In genomic region chr15:43509923-43510229, GRCh38 we compare ENCODE assay signal across 1 cellular context.
TF ChIP-seq lines count a peak whose summit lies in the region.

No MANE protein-coding gene starts in this region.

TF ChIP-seq in K562, 482 proteins besides CTCF, POLR2A, EP300 and RAD21 (continued from another document and continues in another):
- no peak for TF ChIP-seq CREB5 (CRISPR knock-in tag; IDR thresholded peaks at IDR 0.05)
- no peak for TF ChIP-seq ZNF740 (CRISPR knock-in tag; IDR thresholded peaks at IDR 0.05)
- TF ChIP-seq ZNF740 (tag; IDR thresholded peaks at IDR 0.05) = 0 out of 4 replicates have a peak, but pooled peaks of 1 of the 2 experiments have one; percentile 24
- no peak for TF ChIP-seq THRB (CRISPR knock-in tag; conservative IDR thresholded peaks at IDR 0.05)
- TF ChIP-seq PHF21A (IDR thresholded peaks at IDR 0.05; ENCODE audit: borderline replicate concordance, low read depth) = no peak
- TF ChIP-seq AFF1 (IDR thresholded peaks at IDR 0.05; ENCODE audit: low read depth in 1 of 2, partially characterized antibody in 2 of 2) = peak in 1 of 2 experiments; percentile 23
- no peak for TF ChIP-seq CHD7 (IDR thresholded peaks at IDR 0.05; ENCODE audit: low read depth, low read length)
- TF ChIP-seq FOXO4 (CRISPR knock-in tag; IDR thresholded peaks at IDR 0.05) = no peak
- no peak for TF ChIP-seq SMC3 (conservative IDR thresholded peaks at IDR 0.05; ENCODE audit: insufficient read depth, low read depth, low read length)
- no peak for TF ChIP-seq KDM5B (IDR thresholded peaks at IDR 0.05; ENCODE audit: insufficient replicate concordance, low read depth, low read length)
- no peak for TF ChIP-seq ZNF41 (CRISPR knock-in tag; conservative IDR thresholded peaks at IDR 0.05)
- TF ChIP-seq MAFF (IDR thresholded peaks at IDR 0.05; ENCODE audit: low read length) = no peak
- TF ChIP-seq SP2 (IDR thresholded peaks at IDR 0.05; ENCODE audit: extremely low read depth, low read depth, low read length, poor library complexity, severe bottlenecking) = no peak
- TF ChIP-seq E2F8 (IDR thresholded peaks at IDR 0.05; ENCODE audit: low read depth, partially characterized antibody) = no peak
- no peak for TF ChIP-seq TEAD1 (CRISPR knock-in tag; IDR thresholded peaks at IDR 0.05)
- 0 out of 2 replicates have a peak, but pooled peaks have one; percentile 31 for TF ChIP-seq ZNF589 (CRISPR knock-in tag; IDR thresholded peaks at IDR 0.05; ENCODE audit: low read depth)
- TF ChIP-seq XRCC5 (IDR thresholded peaks at IDR 0.05; ENCODE audit: low read depth, low read length) = no peak
- no peak for TF ChIP-seq DPF2 (IDR thresholded peaks at IDR 0.05)
- no peak for TF ChIP-seq ZBTB9 (CRISPR knock-in tag; IDR thresholded peaks at IDR 0.05)
- TF ChIP-seq SAFB (IDR thresholded peaks at IDR 0.05; ENCODE audit: borderline replicate concordance, low read depth, low read length) = no peak
- TF ChIP-seq GTF2E2 (tag; IDR thresholded peaks at IDR 0.05) = 0 out of 2 replicates have a peak, but pooled peaks have one; percentile 11
